In genomic region chr17:49996495-49997255, GRCh38 we compare ENCODE assay signal across 8 cellular contexts. TPM values are rescaled to one million over a fixed set of nuclear protein-coding genes. Genes with fewer than 3 reads are reported as not detected.
DNase-seq lines count a peak whose midpoint lies in the region; ATAC-seq, FAIRE-seq and TF ChIP-seq lines count a peak whose summit lies in the region.

No MANE protein-coding gene starts in this region.

- DNase-seq in A673 (ENCODE audit: low spot score): peak; percentile 69
- peak; percentile 64 for DNase-seq in GM19239 (ENCODE audit: insufficient read length, low spot score)
- peak; percentile 47 for DNase-seq in NCI-H82 treated with DMSO at 0.1 percent for 48 hours (lab: John Stamatoyannopoulos, UW; ENCODE audit: unreplicated experiment)
- peak; percentile 95 for DNase-seq in activated CD8-positive, alpha-beta memory T cell treated with anti-CD3 and anti-CD28 coated beads, Interleukin-2, amount 50 U/mL, for 48 hours
- peak; percentile 18 for DNase-seq in fibroblast of mammary gland (ENCODE audit: low read depth)
- no peak for DNase-seq in thoracic aorta (ENCODE audit: low spot score)

- BruUV-seq in A673 (replicated peaks; lab: Mats Ljungman, UMichigan): no TSS peak

- TF ChIP-seq CTCF in A673 (conservative IDR thresholded peaks at IDR 0.05; ENCODE audit: low read depth, low read length) (peak; percentile 99), fibroblast of mammary gland (conservative IDR thresholded peaks at IDR 0.05; ENCODE audit: control insufficient read depth, insufficient read depth, low read depth, low read length) (peak; percentile 77), thoracic aorta (IDR thresholded peaks at IDR 0.05) (peak; percentile 99)

- no peak overlapping the region for H3K27ac ChIP-seq in A673 (ENCODE audit: low read depth, low read length, poor library complexity, severe bottlenecking)
- H3K27ac ChIP-seq in thoracic aorta: no peak overlapping the region

- CTCF ChIA-PET in A673 (lab: Charles Lee): interaction anchor here (0.6 to 5.0 kb wide), 8 partner anchors 44 to 429 kb away, joined by 3 to 71 read pairs (median 4); partner anchors contain the start of gene FAM117A

- no peak for ATAC-seq in thoracic aorta (ENCODE audit: insufficient number of reproducible peaks, low FRiP score, low read depth)
- no peak for ATAC-seq in GM19452 (IDR thresholded peaks at IDR 0.05; ENCODE audit: unreplicated experiment)

- H3K4me1 ChIP-seq in A673 (ENCODE audit: insufficient read depth, low read length, poor library complexity, severe bottlenecking) (peaks cover 11% of the 10 kb centered on the region), neuron (ENCODE audit: insufficient read depth, low read length) (peaks cover 6% of the 10 kb centered on the region), thoracic aorta (ENCODE audit: control insufficient read depth in 1 of 2, low read depth in 2 of 2) (peaks cover 17 to 38% of the 10 kb centered on the region in 2 donors)

- H3K36me3 ChIP-seq in A673 (ENCODE audit: insufficient read depth, low read length, poor library complexity, severe bottlenecking) (no peaks in the 10 kb centered on the region), neuron (ENCODE audit: insufficient read depth, low read length) (no peaks in the 10 kb centered on the region), thoracic aorta (no peaks in the 10 kb centered on the region)

- POLR2A ChIA-PET in A673 (lab: Charles Lee; ENCODE audit: low non-redundant PET): interaction anchor here (0.6 kb wide), 1 partner anchor 505 kb away, joined by 3 read pairs; no protein-coding TSS in a partner anchor

- intact Hi-C loops in A673 (cut with micrococcal nuclease; ENCODE audit: unreplicated experiment): loop anchor here (5.0 kb wide), 3 partner anchors 44 to 299 kb away; no protein-coding TSS in a partner anchor

- peak; percentile 52 for FAIRE-seq in GM19239 (lab: Jason Lieb, UNC)

- H3K9me3 ChIP-seq in A673 (ENCODE audit: low read depth, low read length, poor library complexity, severe bottlenecking) (no peaks in the 10 kb centered on the region), neuron (ENCODE audit: low read length) (peaks cover 3% of the 10 kb centered on the region), thoracic aorta (no peaks in the 10 kb centered on the region)

- peak overlapping the region; percentile 38 for H3K4me3 ChIP-seq in A673 (ENCODE audit: low read depth, low read length, poor library complexity, severe bottlenecking)
- peak overlapping the region; percentile 27 for H3K4me3 ChIP-seq in fibroblast of mammary gland (ENCODE audit: control insufficient read depth, low read depth, low read length)
- H3K4me3 ChIP-seq in neuron (ENCODE audit: low read length): no peak overlapping the region
- H3K4me3 ChIP-seq in thoracic aorta: peak overlapping the region; percentile 53

- H2AFZ ChIP-seq in neuron (ENCODE audit: low read depth, low read length): peak overlapping the region; percentile 56

- H3K27me3 ChIP-seq in A673 (replicated peaks; ENCODE audit: insufficient read depth, low read depth, low read length, poor library complexity): peaks cover 59% of the 10 kb centered on the region
- H3K27me3 ChIP-seq in neuron (ENCODE audit: insufficient read depth, low read length): peaks cover 68% of the 10 kb centered on the region
- peaks cover 23% of the 10 kb centered on the region for H3K27me3 ChIP-seq in thoracic aorta (replicated peaks; ENCODE audit: insufficient read depth)

RNA-seq across cellular contexts. Expression of gene DLX3, which starts 1.7 kb away (rescaled TPM):
- total RNA-seq in A673 (2021) (0.20 TPM in 1 of 2 replicates, not detected in the other), thoracic aorta (under 1 TPM in 1 of 2 donors, not detected in 1; 0.54 TPM)

RNA-seq across cellular contexts. Expression of gene DLX4, which starts 27.7 kb away (rescaled TPM):
- total RNA-seq in A673 (2021) (0.82 and 1.0 TPM in 2 replicates), thoracic aorta (not detected)

RNA-seq across cellular contexts. Expression of gene ITGA3, which starts 59.2 kb away (rescaled TPM):
- total RNA-seq in A673 (2021) (1.4 and 3.3 TPM in 2 replicates), thoracic aorta (100 to 1,000 TPM; 197 to 260 TPM)

Comparison
In these comparisons a context has a peak if more than half of its experiments do, and no peak if none do; other contexts are left out.
1. RNA of gene ITGA3, which starts 59.2 kb away (total RNA-seq): 197 to 260 TPM in thoracic aorta; 1.4 to 3.3 TPM in A673; every median in the first group is over 10 times any median in the second.
2. Peak in every context shown above with its lines, with median percentiles within 50 percentile points of each other: CTCF ChIP-seq.